In the genomic region with DNA sequence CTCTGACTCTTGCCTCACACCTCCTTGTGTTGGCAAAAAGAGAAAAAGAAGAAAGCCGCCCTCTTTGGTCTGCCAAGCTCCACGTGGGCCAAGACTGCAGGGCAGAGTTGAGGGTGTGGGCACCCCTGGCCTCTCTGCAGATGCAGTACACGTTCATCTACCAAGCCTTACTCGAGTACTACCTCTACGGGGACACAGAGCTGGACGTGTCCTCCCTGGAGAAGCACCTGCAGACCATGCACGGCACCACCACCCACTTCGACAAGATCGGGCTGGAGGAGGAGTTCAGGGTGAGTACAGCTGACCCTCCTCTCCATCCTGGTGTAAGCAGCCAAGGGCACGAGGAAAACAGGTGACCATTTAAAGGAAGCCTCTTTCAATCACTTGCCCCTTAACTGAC, we compare ENCODE assay signal across 14 cellular contexts.
"Had no signal": no experiment of that assay in that cellular context is flagged by ENCODE, and none has a peak within 500 bp of the region (broad histone marks: within the 10 kb centered on the region; RNA-seq: fewer than 3 reads in every experiment).

No MANE protein-coding gene starts in this region.

- H3K4me1 ChIP-seq: prostate gland had no signal

- H3K4me3 ChIP-seq: breast epithelium, hepatocyte, mucosa of descending colon, prostate gland, upper lobe of left lung had no signal

- H3K79me2 ChIP-seq: hepatocyte had no signal

- H3K4me3 Mint-ChIP-seq: activated CD4-positive, alpha-beta T cell treated with anti-CD3 and anti-CD28 coated beads for 36 hours; activated CD8-positive, alpha-beta T cell treated with anti-CD3 and anti-CD28 coated beads for 36 hours; activated naive CD8-positive, alpha-beta T cell treated with anti-CD3 and anti-CD28 coated beads, Interleukin-2, amount 50 U/mL, for 24 hours; naive thymus-derived CD4-positive, alpha-beta T cell; stimulated activated naive CD8-positive, alpha-beta T cell treated with anti-CD3 and anti-CD28 coated beads, Interleukin-15, Interleukin-2, amounts not matched to agents 100 ng/mL and 50 ng/mL, for 24 hours had no signal

- H3K9me3 Mint-ChIP-seq: activated CD8-positive, alpha-beta T cell treated with anti-CD3 and anti-CD28 coated beads for 36 hours; naive thymus-derived CD4-positive, alpha-beta T cell had no signal

- H3K27me3 ChIP-seq: breast epithelium, dorsolateral prefrontal cortex, hepatocyte, upper lobe of left lung had no signal

- H2AFZ ChIP-seq: hepatocyte had no signal

- H3K27me3 Mint-ChIP-seq: activated CD4-positive, alpha-beta T cell treated with anti-CD3 and anti-CD28 coated beads for 36 hours; activated CD8-positive, alpha-beta T cell treated with anti-CD3 and anti-CD28 coated beads for 36 hours; activated naive CD8-positive, alpha-beta T cell treated with anti-CD3 and anti-CD28 coated beads, Interleukin-2, amount 50 U/mL, for 24 hours; naive thymus-derived CD4-positive, alpha-beta T cell; stimulated activated naive CD8-positive, alpha-beta T cell treated with anti-CD3 and anti-CD28 coated beads, Interleukin-15, Interleukin-2, amounts not matched to agents 100 ng/mL and 50 ng/mL, for 24 hours had no signal

- H3K27ac Mint-ChIP-seq: activated CD4-positive, alpha-beta T cell treated with anti-CD3 and anti-CD28 coated beads for 36 hours; activated CD8-positive, alpha-beta T cell treated with anti-CD3 and anti-CD28 coated beads for 36 hours; activated naive CD8-positive, alpha-beta T cell treated with anti-CD3 and anti-CD28 coated beads, Interleukin-2, amount 50 U/mL, for 24 hours; stimulated activated naive CD8-positive, alpha-beta T cell treated with anti-CD3 and anti-CD28 coated beads, Interleukin-15, Interleukin-2, amounts not matched to agents 100 ng/mL and 50 ng/mL, for 24 hours had no signal

- H3K27ac ChIP-seq: hepatocyte, prostate gland, upper lobe of left lung had no signal

- ATAC-seq: activated CD8-positive, alpha-beta T cell treated with anti-CD3 and anti-CD28 coated beads for 36 hours; activated naive CD8-positive, alpha-beta T cell treated with anti-CD3 and anti-CD28 coated beads, Interleukin-2, amount 50 U/mL, for 24 hours; mucosa of descending colon had no signal

- DNase-seq: activated CD4-positive, alpha-beta T cell treated with anti-CD3 and anti-CD28 coated beads for 36 hours; activated CD8-positive, alpha-beta memory T cell treated with anti-CD3 and anti-CD28 coated beads, Interleukin-2, amount 50 U/mL, for 4 hours; activated CD8-positive, alpha-beta T cell treated with anti-CD3 and anti-CD28 coated beads for 36 hours; activated naive CD8-positive, alpha-beta T cell treated with anti-CD3 and anti-CD28 coated beads, Interleukin-2, amount 50 U/mL, for 24 hours; activated T-cell treated with anti-CD3 and anti-CD28 coated beads, Interleukin-2, amount 50 U/mL, for 48 hours; mucosa of descending colon; naive thymus-derived CD4-positive, alpha-beta T cell; right cardiac atrium had no signal

- H3K9me3 ChIP-seq: breast epithelium, mucosa of descending colon, prostate gland, upper lobe of left lung had no signal
